Comparison of ENCODE assay signal across 8 cellular contexts in the genomic region with DNA sequence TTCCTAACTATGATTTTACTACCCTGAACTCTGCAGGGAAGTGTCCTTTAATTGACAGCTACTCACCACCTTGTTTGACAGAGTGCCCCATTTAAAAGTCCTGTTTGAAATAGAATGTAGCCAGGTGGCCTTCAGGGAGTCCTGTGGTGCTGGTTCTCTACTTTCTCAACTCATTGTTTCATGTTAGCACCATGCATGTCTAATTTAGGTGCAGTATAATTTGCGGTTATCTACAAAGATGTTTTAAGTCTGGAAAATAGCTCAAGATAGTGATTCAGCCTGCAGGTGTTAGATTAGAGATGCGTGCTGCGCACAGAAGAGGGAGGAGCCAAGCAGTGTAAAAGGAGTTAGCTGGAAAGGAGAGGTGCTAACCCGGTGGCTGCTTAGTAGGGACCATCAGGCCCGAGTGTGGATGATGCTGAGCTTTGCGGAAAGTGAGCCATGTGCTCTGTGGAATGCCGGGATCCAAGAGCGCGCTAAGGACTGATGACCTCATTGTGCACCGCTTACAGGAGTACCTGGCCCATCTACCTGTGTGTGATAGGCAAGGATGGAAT. TPM values are rescaled to one million over a fixed set of nuclear protein-coding genes. Genes with fewer than 3 reads are reported as not detected.
DNase-seq lines count a peak whose midpoint lies in the region; ATAC-seq, FAIRE-seq and TF ChIP-seq lines count a peak whose summit lies in the region.

No MANE protein-coding gene starts in this region.

- H3K4me3 Mint-ChIP-seq in memory B cell = peak overlapping the region; percentile 97

- H3K4me2 ChIP-seq in SK-N-SH = peak overlapping the region; percentile 78
- H3K4me2 ChIP-seq in K562 (ENCODE audit: insufficient read depth, low read length) = peak overlapping the region; percentile 91

- peak overlapping the region; percentile 68 to 74; a peak in 3 of 4 replicates for H3K27ac ChIP-seq in SK-N-SH (ENCODE audit: low read depth in 2 of 2, low read length in 1 of 2)
- H3K27ac ChIP-seq in K562 (ENCODE audit: extremely low read depth, low read depth, low read length) = peak overlapping the region; percentile 82
- H3K27ac ChIP-seq in stomach smooth muscle (ENCODE audit: low read length) = no peak overlapping the region

- H3K9me2 ChIP-seq in SK-N-SH = no peaks in the 10 kb centered on the region

- CTCF ChIA-PET in SK-N-SH (lab: Yijun Ruan, JAX) (interaction anchor here (0.6 to 3.1 kb wide), 10 partner anchors 9 to 135 kb away, joined by 3 to 12 read pairs (median 4); a partner anchor contains a TSS), K562 (lab: Yijun Ruan, JAX; ENCODE audit: low intra/inter-chr PET ratio) (no interaction called here)

- TSS peak; percentile 52 for BruUV-seq in K562 (replicated peaks; lab: Mats Ljungman, UMichigan)

- H3K4me1 Mint-ChIP-seq in memory B cell = peaks cover 32% of the 10 kb centered on the region

- H3K4me1 ChIP-seq in SK-N-SH (ENCODE audit: control insufficient read depth in 1 of 2, insufficient read depth in 2 of 2, low read depth in 1 of 2, low read length in 1 of 2) (peaks cover 0 to 10% of the 10 kb centered on the region in 2 experiments; a peak in 3 of 4 replicates), K562 (replicated peaks in 1 of 2; ENCODE audit: control insufficient read depth in 2 of 2, insufficient read depth in 2 of 2, low read length in 2 of 2) (peaks cover 15 to 24% of the 10 kb centered on the region in 2 experiments), stomach smooth muscle (ENCODE audit: control insufficient read depth, insufficient read depth, low read length) (peaks cover 15% of the 10 kb centered on the region)

- no peak for ATAC-seq in SK-N-SH treated with all-trans-retinoic acid at 6 μM for 48 hours
- peak; percentile 18 for ATAC-seq in HG02973 (IDR thresholded peaks at IDR 0.05; ENCODE audit: unreplicated experiment)
- peak; percentile 31 for ATAC-seq in K562
- peak; percentile 34 for ATAC-seq in memory B cell (ENCODE audit: low read depth)
- ATAC-seq in GM19328 (IDR thresholded peaks at IDR 0.05; ENCODE audit: unreplicated experiment) = no peak

- H3K4me3 ChIP-seq in SK-N-SH (ENCODE audit: low read depth in 2 of 2, low read length in 1 of 2) (peak overlapping the region; percentile 62 to 88), K562 (peak overlapping the region; percentile 62), stomach smooth muscle (ENCODE audit: low read length in 2 of 2) (peak overlapping the region; percentile 78 to 95)

- WGBS in SK-N-SH (ENCODE audit: low lambda C conversion rate) = 30% methylated on average over 10 of the region's 10 CpGs
- 1% methylated on average over 10 of the region's 10 CpGs for WGBS in K562 (ENCODE audit: insufficient coverage, low coverage, missing lambda C conversion rate)

- H3K27me3 Mint-ChIP-seq in memory B cell = no peaks in the 10 kb centered on the region

- no peaks in the 10 kb centered on the region for H3K9me3 ChIP-seq in SK-N-SH
- H3K9me3 ChIP-seq in K562 (replicated peaks; ENCODE audit: control insufficient read depth, insufficient read depth, low read depth, low read length) = no peaks in the 10 kb centered on the region
- H3K9me3 ChIP-seq in stomach smooth muscle (ENCODE audit: control insufficient read depth in 2 of 2, low read length in 2 of 2) = no peaks in the 10 kb centered on the region

- intact Hi-C loops in K562 (cut with micrococcal nuclease) = no loop called here

- no peak for TF ChIP-seq CTCF in SK-N-SH (IDR thresholded peaks at IDR 0.05)
- TF ChIP-seq CTCF in K562 (IDR thresholded peaks at IDR 0.05 in 2 of 3, conservative IDR thresholded peaks at IDR 0.05 in 1 of 3; ENCODE audit: insufficient read depth in 2 of 3, low read depth in 1 of 3, low read length in 3 of 3) = no peak

- H3K9me1 ChIP-seq in K562 (ENCODE audit: control insufficient read depth, insufficient read depth, low read length) = no peaks in the 10 kb centered on the region

- H3K79me2 ChIP-seq in SK-N-SH (ENCODE audit: insufficient read depth) (peaks cover 59% of the 10 kb centered on the region), K562 (ENCODE audit: control insufficient read depth, insufficient read depth, low read length) (peaks cover 71% of the 10 kb centered on the region)

- no peaks in the 10 kb centered on the region for H3K36me3 ChIP-seq in SK-N-SH (replicated peaks in 1 of 2; ENCODE audit: control insufficient read depth in 1 of 2, insufficient read depth in 2 of 2, low read length in 1 of 2)
- peaks cover 24% of the 10 kb centered on the region; the same call in 2 of the 3 replicates for H3K36me3 ChIP-seq in K562 (ENCODE audit: control insufficient read depth, insufficient read depth, low read length)
- no peaks in the 10 kb centered on the region for H3K36me3 ChIP-seq in stomach smooth muscle (ENCODE audit: control insufficient read depth in 2 of 2, insufficient read depth in 2 of 2, low read length in 2 of 2)

- in situ Hi-C loops in K562 (cut with MboI) = no loop called here

- peak overlapping the region; percentile 80 for H3K27ac Mint-ChIP-seq in memory B cell

- peaks cover 5% of the 10 kb centered on the region for H3F3A ChIP-seq in SK-N-SH (replicated peaks; ENCODE audit: insufficient read depth)

- no peaks in the 10 kb centered on the region for H3K9me3 Mint-ChIP-seq in memory B cell

- FAIRE-seq in K562 (lab: Jason Lieb, UNC) = peak; percentile 87

- H3K27me3 ChIP-seq in SK-N-SH (ENCODE audit: insufficient read depth) (no peaks in the 10 kb centered on the region), K562 (ENCODE audit: control insufficient read depth in 2 of 2, insufficient read depth in 2 of 2, low read length in 2 of 2) (no peaks in the 10 kb centered on the region), stomach smooth muscle (ENCODE audit: control insufficient read depth in 1 of 2, insufficient read depth in 2 of 2, low read length in 2 of 2) (no peaks in the 10 kb centered on the region)

- POLR2A ChIA-PET in SK-N-SH (lab: Yijun Ruan, JAX) = interaction anchor here (1.1 to 3.3 kb wide), 9 partner anchors 14 to 116 kb away, joined by 3 to 28 read pairs (median 4); a partner anchor contains a TSS
- POLR2A ChIA-PET in K562 (lab: Yijun Ruan, JAX) = interaction anchor here (0.5 to 4.4 kb wide), 15 partner anchors 10 to 111 kb away, joined by 3 to 14 read pairs (median 3); a partner anchor contains a TSS

- TF ChIP-seq RAD21 in SK-N-SH (IDR thresholded peaks at IDR 0.05; ENCODE audit: low read length) = no peak
- TF ChIP-seq RAD21 in K562 (CRISPR knock-in tag; conservative IDR thresholded peaks at IDR 0.05 in 1 of 2, IDR thresholded peaks at IDR 0.05 in 1 of 2) = no peak

- H2AFZ ChIP-seq in SK-N-SH (ENCODE audit: low read depth) (no peak overlapping the region), K562 (ENCODE audit: low read depth, low read length) (no peak overlapping the region)

- peaks cover 43% of the 10 kb centered on the region for H4K20me1 ChIP-seq in SK-N-SH (ENCODE audit: insufficient read depth)
- peaks cover 7% of the 10 kb centered on the region for H4K20me1 ChIP-seq in K562 (replicated peaks; ENCODE audit: control insufficient read depth, insufficient read depth, low read length)

- H3K9ac ChIP-seq in SK-N-SH = peak overlapping the region; percentile 85
- H3K9ac ChIP-seq in K562 (ENCODE audit: insufficient read depth in 1 of 2, low read depth in 2 of 2, low read length in 2 of 2) = peak overlapping the region; percentile 72 to 83
- H3K9ac ChIP-seq in stomach smooth muscle (ENCODE audit: low read length in 2 of 2) = peak overlapping the region; percentile 22 to 84

- peak; percentile 31 for DNase-seq in SK-N-SH
- DNase-seq in T-helper 1 cell = peak in 4 of 5 donors; percentile 49 to 60 (median 58)
- DNase-seq in K562 (ENCODE audit: extremely low read depth in 1 of 4, low spot score in 3 of 4) = peak; percentile 52 to 85 (median 64)
- no peak for DNase-seq in memory B cell (ENCODE audit: low spot score in 2 of 2)

- peaks cover 6% of the 10 kb centered on the region for H3K36me3 Mint-ChIP-seq in memory B cell

- no peak for TF ChIP-seq EP300 in SK-N-SH (IDR thresholded peaks at IDR 0.05; ENCODE audit: borderline replicate concordance in 1 of 2, low read depth in 1 of 2, low read length in 1 of 2)
- TF ChIP-seq EP300 in K562 (IDR thresholded peaks at IDR 0.05; ENCODE audit: low read length) = peak; percentile 60

- TF ChIP-seq POLR2A in K562 (conservative IDR thresholded peaks at IDR 0.05) = 0 out of 2 replicates have a peak, but pooled peaks have one; percentile 16

RNA-seq across cellular contexts. Expression of a gene that starts 1.2 kb away (rescaled TPM):
- 65.6 and 83.2 TPM in 2 replicates for polyA plus RNA-seq in SK-N-SH (2012; rRNA removed)
- 46.0 and 71.9 TPM in 2 replicates for polyA plus RNA-seq in SK-N-SH (2012; cell fraction: cytosol; rRNA removed)
- polyA plus RNA-seq in SK-N-SH (2012; cell fraction: nucleus; rRNA removed) = 81.6 and 98.7 TPM in 2 replicates
- 44.0 and 75.1 TPM in 2 replicates for total RNA-seq in K562 (2011; cell fraction: chromatin; rRNA removed; ENCODE audit: low replicate concordance)
- total RNA-seq in K562 (2011; cell fraction: nucleolus; rRNA removed) = 40.9 and 43.2 TPM in 2 replicates
- 50.7 and 64.6 TPM in 2 replicates for total RNA-seq in K562 (2011; cell fraction: nucleoplasm; rRNA removed)
- 38.6 and 46.5 TPM in 2 replicates for total RNA-seq in K562 (2014; rRNA removed)
- 9.5 and 12.4 TPM in 2 replicates for total RNA-seq in K562 (2014; rRNA removed; fragmentation: Illumina TruSeq; extraction: Trizol)
- total RNA-seq in K562 (2015; rRNA removed; fragmentation: Illumina TruSeq; extraction: Trizol) = 15.8 and 17.9 TPM in 2 replicates
- 33.9 and 35.2 TPM in 2 replicates for total RNA-seq in K562 (2021)
- polyA plus RNA-seq in K562 (2011; rRNA removed) = 28.8 and 35.2 TPM in 2 replicates
- polyA plus RNA-seq in K562 (2011; cell fraction: cytosol; rRNA removed) = 33.7 and 78.6 TPM in 2 replicates
- 40.1 and 81.8 TPM in 2 replicates for polyA plus RNA-seq in K562 (2011; cell fraction: nucleus; rRNA removed)
- 28.0 and 45.2 TPM in 2 replicates for polyA plus RNA-seq in K562 (2012)
- polyA plus RNA-seq in K562 (2014; fragmentation: Illumina TruSeq; extraction: Trizol) = 25.9 and 30.9 TPM in 2 replicates
- 1 to 10 TPM in 1 of 2 experiments, under 1 TPM in 1; 0.41 to 2.0 TPM for polyA plus RNA-seq in K562 (2014; fragmentation: Nextera tagmentation; extraction: Ambion mirVana)
- polyA plus RNA-seq in K562 (2014; rRNA removed) = 29.3 and 36.1 TPM in 2 replicates
- 15.6 and 28.1 TPM in 2 replicates for polyA minus RNA-seq in K562 (2011; rRNA and poly(A)+ RNA removed)
- polyA minus RNA-seq in K562 (2011; cell fraction: cytosol; rRNA and poly(A)+ RNA removed) = 27.2 and 30.5 TPM in 2 replicates
- 15.8 and 18.1 TPM in 2 replicates for polyA minus RNA-seq in K562 (2011; cell fraction: nucleus; rRNA and poly(A)+ RNA removed)

RNA-seq across cellular contexts. Expression of a gene that starts 22.4 kb away (rescaled TPM):
- polyA plus RNA-seq in SK-N-SH (2012; rRNA removed) (0.05 and 0.10 TPM in 2 replicates), K562 (2011; rRNA removed) (0.08 and 0.10 TPM in 2 replicates), K562 (2014; fragmentation: Illumina TruSeq; extraction: Trizol) (0.04 and 0.26 TPM in 2 replicates), K562 (2014; fragmentation: Nextera tagmentation; extraction: Ambion mirVana) (under 1 TPM in 1 of 2 experiments, not detected in 1; 0.03 TPM), K562 (2014; rRNA removed) (0.16 and 0.26 TPM in 2 replicates)
- polyA plus RNA-seq in SK-N-SH (2012; cell fraction: cytosol; rRNA removed) = 0.01 TPM in 2 replicates
- polyA plus RNA-seq in SK-N-SH (2012; cell fraction: nucleus; rRNA removed) = 0.24 and 0.26 TPM in 2 replicates
- total RNA-seq in K562 (2011; cell fraction: chromatin; rRNA removed; ENCODE audit: low replicate concordance) = 0.44 and 2.2 TPM in 2 replicates
- total RNA-seq in K562 (2011; cell fraction: nucleolus; rRNA removed) = 1.2 and 1.3 TPM in 2 replicates
- total RNA-seq in K562 (2011; cell fraction: nucleoplasm; rRNA removed) = 0.88 and 1.1 TPM in 2 replicates
- total RNA-seq in K562 (2014; rRNA removed) (0.16 and 0.23 TPM in 2 replicates), K562 (2014; rRNA removed; fragmentation: Illumina TruSeq; extraction: Trizol) (0.06 and 0.11 TPM in 2 replicates), K562 (2015; rRNA removed; fragmentation: Illumina TruSeq; extraction: Trizol) (0.23 and 0.25 TPM in 2 replicates), K562 (2021) (0.62 and 0.72 TPM in 2 replicates)
- 0.03 and 0.33 TPM in 2 replicates for polyA plus RNA-seq in K562 (2011; cell fraction: cytosol; rRNA removed)
- polyA plus RNA-seq in K562 (2011; cell fraction: nucleus; rRNA removed) = 0.39 and 1.3 TPM in 2 replicates
- 0.30 and 0.71 TPM in 2 replicates for polyA plus RNA-seq in K562 (2012)
- polyA minus RNA-seq in K562 (2011; rRNA and poly(A)+ RNA removed) = 0.27 and 0.28 TPM in 2 replicates
- polyA minus RNA-seq in K562 (2011; cell fraction: cytosol; rRNA and poly(A)+ RNA removed) = 0.73 and 0.86 TPM in 2 replicates
- 1.3 and 1.5 TPM in 2 replicates for polyA minus RNA-seq in K562 (2011; cell fraction: nucleus; rRNA and poly(A)+ RNA removed)

Comparison
In these comparisons a context has a peak if more than half of its experiments do, and no peak if none do; other contexts are left out.
1. DNase-seq: peak in SK-N-SH (single experiment), T-helper 1 cell (4 of 5) and K562 (4 of 4); none in memory B cell (0 of 2).
2. ATAC-seq: peak in HG02973 (single experiment), K562 (single experiment) and memory B cell (single experiment); none in SK-N-SH treated with all-trans-retinoic acid at 6 μM for 48 hours (single experiment) and GM19328 (single experiment).
3. Peak in every context shown above with its lines, with median percentiles within 50 percentile points of each other: H3K4me3 ChIP-seq and H3K9ac ChIP-seq.